Comparison of ENCODE assay signal across 28 cellular contexts in the genomic region with DNA sequence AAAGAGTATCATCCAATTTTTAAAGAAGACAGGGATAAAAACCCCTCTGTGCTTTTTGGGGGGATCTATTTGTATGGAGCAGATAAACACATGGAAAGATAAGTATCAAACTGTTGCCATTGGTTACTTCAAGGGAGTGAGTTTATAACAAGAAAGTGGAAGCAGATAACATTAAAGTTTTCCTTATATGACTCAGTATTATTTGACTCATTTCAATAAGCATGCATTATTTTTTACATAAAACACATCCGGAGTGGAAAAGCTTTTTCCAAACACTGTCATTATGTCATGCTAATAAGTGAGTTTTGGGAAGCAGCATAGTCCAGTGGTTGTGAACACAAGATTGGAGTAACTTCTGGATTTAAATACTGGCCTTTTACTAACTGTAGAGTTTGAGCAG.
DNase-seq lines count a peak whose midpoint lies in the region; ATAC-seq and TF ChIP-seq lines count a peak whose summit lies in the region.
"Had no signal": no experiment of that assay in that cellular context is flagged by ENCODE, and none has a peak within 500 bp of the region (broad histone marks: within the 10 kb centered on the region; RNA-seq: fewer than 3 reads in every experiment).

No MANE protein-coding gene starts in this region.

- H3K9me3 ChIP-seq in transverse colon = no peaks in the 10 kb centered on the region
- H3K9me3 ChIP-seq: breast epithelium, esophagus squamous epithelium, pancreas, upper lobe of left lung had no signal

- H3K4me3 ChIP-seq in fibroblast of pulmonary artery (replicated peaks; ENCODE audit: low read depth, low read length) = no peak overlapping the region
- no peak overlapping the region for H3K4me3 ChIP-seq in transverse colon
- H3K4me3 ChIP-seq: breast epithelium, esophagus squamous epithelium, GM12878, pancreas, upper lobe of left lung had no signal

- TF ChIP-seq CTCF in fibroblast of pulmonary artery (IDR thresholded peaks at IDR 0.05; ENCODE audit: low read length, missing control alignments) (no peak), transverse colon (IDR thresholded peaks at IDR 0.05) (no peak)

- TF ChIP-seq EP300 in transverse colon (IDR thresholded peaks at IDR 0.05; ENCODE audit: low read depth) = no peak

- no peaks in the 10 kb centered on the region for H3K27me3 ChIP-seq in transverse colon
- H3K27me3 ChIP-seq: breast epithelium, esophagus squamous epithelium, pancreas, upper lobe of left lung had no signal

- no peak for ATAC-seq in GM18511 (IDR thresholded peaks at IDR 0.05; ENCODE audit: unreplicated experiment)
- no peak for ATAC-seq in GM21619 (IDR thresholded peaks at IDR 0.05; ENCODE audit: unreplicated experiment)
- ATAC-seq: activated CD4-positive, alpha-beta T cell treated with anti-CD3 and anti-CD28 coated beads for 36 hours; activated T-helper 17 cell treated with anti-CD3 and anti-CD28 coated beads, Interleukin-2, amount 50 U/mL, for 72 hours; GM12878; naive thymus-derived CD4-positive, alpha-beta T cell; pancreas; stimulated activated naive CD8-positive, alpha-beta T cell treated with anti-CD3 and anti-CD28 coated beads, Interleukin-15, Interleukin-2, amounts not matched to agents 100 U/mL and 50 U/mL, for 24 hours had no signal

- no peak overlapping the region for H3K27ac ChIP-seq in transverse colon
- H3K27ac ChIP-seq: breast epithelium, esophagus squamous epithelium, pancreas, upper lobe of left lung had no signal

- intact Hi-C loops in transverse colon (cut with DNase I; ENCODE audit: low total_unique reads) = no loop called here

- no peaks in the 10 kb centered on the region for H3K36me3 ChIP-seq in transverse colon
- H3K36me3 ChIP-seq: breast epithelium, esophagus squamous epithelium, pancreas, upper lobe of left lung had no signal

- no peaks in the 10 kb centered on the region for H3K4me1 ChIP-seq in transverse colon
- H3K4me1 ChIP-seq: breast epithelium, esophagus squamous epithelium, pancreas, upper lobe of left lung had no signal

- DNase-seq in HT1080 (ENCODE audit: low read depth) (peak; percentile 24), amniotic stem cell (lab: John Stamatoyannopoulos, UW) (peak; percentile 43), fibroblast of pulmonary artery (ENCODE audit: low read depth) (peak; percentile 56), NCI-H510A treated with DMSO at 0.1 percent for 48 hours (lab: John Stamatoyannopoulos, UW) (no peak), transverse colon (no peak)
- DNase-seq: activated CD4-positive, alpha-beta T cell treated with anti-CD3 and anti-CD28 coated beads for 36 hours; activated naive CD8-positive, alpha-beta T cell treated with anti-CD3 and anti-CD28 coated beads for 36 hours; C1 segment of cervical spinal cord; esophagus squamous epithelium; GF-D8; H9; hippocampal formation; islet precursor cell; mesendoderm; MM.1S; naive thymus-derived CD4-positive, alpha-beta T cell; NCI-H1694; NCI-H2227 treated with DMSO at 0.1 percent for 48 hours; pancreas; stimulated activated CD4-positive, alpha-beta T cell treated with anti-CD3 and anti-CD28 coated beads, Interleukin-1b, Interleukin-23, amount 100 ng/mL, for 48 hours; stimulated activated naive CD8-positive, alpha-beta T cell treated with anti-CD3 and anti-CD28 coated beads, Interleukin-15, Interleukin-2, amounts not matched to agents 100 U/mL and 50 U/mL, for 24 hours; T1000; upper lobe of left lung had no signal

- in situ Hi-C loops in transverse colon (cut with MboI; ENCODE audit: low pct_ligation_motif_present in 1 of 4, low pct_unique_long_range_greater_than_20kb in 1 of 4, low sequenced_read_pairs in 3 of 4) = no loop called here

- no peak for TF ChIP-seq POLR2A in transverse colon (IDR thresholded peaks at IDR 0.05)

- 51 to 73% methylated on average over 1 of the region's 1 CpG for WGBS in transverse colon (ENCODE audit: low coverage in 1 of 2), 2 donors

Comparison
In these comparisons a context has a peak if more than half of its experiments do, and no peak if none do; other contexts are left out.
1. DNase-seq: peak in HT1080 (single experiment), amniotic stem cell (single experiment) and fibroblast of pulmonary artery (single experiment); none in NCI-H510A treated with DMSO at 0.1 percent for 48 hours (single experiment) and transverse colon (single experiment).